In genomic region chr2:47174731-47175361, GRCh38 we compare ENCODE assay signal across 8 cellular contexts. TPM values are rescaled to one million over a fixed set of nuclear protein-coding genes. Genes with fewer than 3 reads are reported as not detected.
A peak's percentile ranks its signal among the peaks of the same experiment; 100 is the strongest.
DNase-seq lines count a peak whose midpoint lies in the region; ATAC-seq and TF ChIP-seq lines count a peak whose summit lies in the region.

No MANE protein-coding gene starts in this region.

- H3K27me3 ChIP-seq in DOHH2 (ENCODE audit: control insufficient read depth, low read length), result no peaks in the 10 kb centered on the region
- H3K27me3 ChIP-seq in HUES64 (ENCODE audit: insufficient read depth, low read length), result no peaks in the 10 kb centered on the region
- no peaks in the 10 kb centered on the region for H3K27me3 ChIP-seq in SU-DHL-6 (ENCODE audit: low read length)
- no peaks in the 10 kb centered on the region for H3K27me3 ChIP-seq in duodenal mucosa (ENCODE audit: control insufficient read depth in 1 of 2, insufficient read depth in 2 of 2, low read length in 2 of 2)
- H3K27me3 ChIP-seq in transverse colon, result no peaks in the 10 kb centered on the region

- H3K9me2 ChIP-seq in DOHH2 (replicated peaks; ENCODE audit: control insufficient read depth, low read length) (no peaks in the 10 kb centered on the region), SU-DHL-6 (replicated peaks; ENCODE audit: insufficient read depth, low read length) (no peaks in the 10 kb centered on the region)

- H3K9me3 ChIP-seq in DOHH2 (ENCODE audit: control insufficient read depth, insufficient read depth, low read length) (no peaks in the 10 kb centered on the region), HUES64 (ENCODE audit: insufficient read depth, low read depth, low read length) (no peaks in the 10 kb centered on the region), SU-DHL-6 (ENCODE audit: insufficient read depth, low read length) (no peaks in the 10 kb centered on the region), duodenal mucosa (ENCODE audit: control insufficient read depth in 1 of 2, low read length in 2 of 2) (no peaks in the 10 kb centered on the region), transverse colon (no peaks in the 10 kb centered on the region)

- TF ChIP-seq POLR2A in transverse colon (IDR thresholded peaks at IDR 0.05), result peak; percentile 43

- no peak for TF ChIP-seq CTCF in DOHH2 (IDR thresholded peaks at IDR 0.05; ENCODE audit: low read depth, low read length, poor library complexity, severe bottlenecking)
- TF ChIP-seq CTCF in SU-DHL-6 (IDR thresholded peaks at IDR 0.05; ENCODE audit: insufficient read depth, low read length, poor library complexity, severe bottlenecking), result no peak
- no peak for TF ChIP-seq CTCF in transverse colon (IDR thresholded peaks at IDR 0.05)

- H3K79me2 ChIP-seq in DOHH2 (ENCODE audit: control insufficient read depth, low read length), result peaks cover 67% of the 10 kb centered on the region
- H3K79me2 ChIP-seq in SU-DHL-6 (ENCODE audit: insufficient read depth, low read length), result peaks cover 63% of the 10 kb centered on the region

- no peak overlapping the region for H2AFZ ChIP-seq in SU-DHL-6 (ENCODE audit: low read depth, low read length, severe bottlenecking)

- H4K20me1 ChIP-seq in DOHH2 (ENCODE audit: control insufficient read depth, insufficient read depth, low read depth, low read length), result peaks cover 54% of the 10 kb centered on the region
- H4K20me1 ChIP-seq in SU-DHL-6 (ENCODE audit: low read depth, low read length), result peaks cover 51% of the 10 kb centered on the region

- no peak for TF ChIP-seq EP300 in transverse colon (IDR thresholded peaks at IDR 0.05; ENCODE audit: low read depth)

- in situ Hi-C loops in transverse colon (cut with MboI; ENCODE audit: low pct_ligation_motif_present in 1 of 4, low pct_unique_long_range_greater_than_20kb in 1 of 4, low sequenced_read_pairs in 3 of 4), result loop anchor here in 1 of 4 donors (25.0 kb wide), 1 partner anchor 163 kb away; no protein-coding TSS in a partner anchor

- intact Hi-C loops in transverse colon (cut with DNase I; ENCODE audit: low total_unique reads), result no loop called here

- H3K36me3 ChIP-seq in DOHH2 (ENCODE audit: control insufficient read depth, low read length) (peaks cover 60% of the 10 kb centered on the region), HUES64 (ENCODE audit: insufficient read depth, low read length) (peaks cover 32% of the 10 kb centered on the region), SU-DHL-6 (ENCODE audit: low read length) (peaks cover 40% of the 10 kb centered on the region), duodenal mucosa (ENCODE audit: control insufficient read depth in 1 of 2, insufficient read depth in 2 of 2, low read length in 2 of 2) (peaks cover 2 to 5% of the 10 kb centered on the region in 2 donors), transverse colon (no peaks in the 10 kb centered on the region)

- no peak for ATAC-seq in left lobe of liver
- no peak for ATAC-seq in HG02678 (IDR thresholded peaks at IDR 0.05; ENCODE audit: unreplicated experiment)

- H3F3A ChIP-seq in DOHH2 (ENCODE audit: control insufficient read depth, insufficient read depth), result peaks cover 11% of the 10 kb centered on the region
- peaks cover 32% of the 10 kb centered on the region for H3F3A ChIP-seq in SU-DHL-6 (ENCODE audit: insufficient read depth)

- H3K9ac ChIP-seq in HUES64 (ENCODE audit: low read depth, low read length), result peak overlapping the region; percentile 99
- H3K9ac ChIP-seq in SU-DHL-6 (ENCODE audit: low read length), result peak overlapping the region; percentile 100
- peak overlapping the region; percentile 87 to 99 for H3K9ac ChIP-seq in duodenal mucosa (ENCODE audit: low read depth in 1 of 2, low read length in 2 of 2)

- H3K4me1 ChIP-seq in DOHH2 (ENCODE audit: control insufficient read depth, low read length) (peaks cover 62% of the 10 kb centered on the region), HUES64 (ENCODE audit: insufficient read depth, low read length) (peaks cover 56% of the 10 kb centered on the region), duodenal mucosa (ENCODE audit: control insufficient read depth in 1 of 2, insufficient read depth in 2 of 2, low read length in 2 of 2) (peaks cover 39 to 47% of the 10 kb centered on the region in 2 donors), transverse colon (peaks cover 32 to 70% (median 52%) of the 10 kb centered on the region in 4 donors)

- peak overlapping the region; percentile 86 for H3K4me2 ChIP-seq in DOHH2 (ENCODE audit: low read length)
- H3K4me2 ChIP-seq in SU-DHL-6 (ENCODE audit: low read depth, low read length, poor library complexity, severe bottlenecking), result peak overlapping the region; percentile 92

- H3K4me3 ChIP-seq in DOHH2 (ENCODE audit: low read length) (peak overlapping the region; percentile 96), HUES64 (ENCODE audit: low read length) (peak overlapping the region; percentile 96), SU-DHL-6 (ENCODE audit: insufficient read depth, low read length, poor library complexity, severe bottlenecking) (peak overlapping the region; percentile 90), duodenal mucosa (ENCODE audit: low read depth in 1 of 2, low read length in 2 of 2) (peak overlapping the region; percentile 79 to 95), transverse colon (peak overlapping the region; percentile 62 to 92 (median 78))

- H3K27ac ChIP-seq in DOHH2 (ENCODE audit: low read depth, low read length), result peak overlapping the region; percentile 42
- no peak overlapping the region for H3K27ac ChIP-seq in HUES64 (ENCODE audit: low read depth, low read length)
- H3K27ac ChIP-seq in SU-DHL-6 (ENCODE audit: low read depth, low read length), result peak overlapping the region; percentile 92
- peak overlapping the region; percentile 99 for H3K27ac ChIP-seq in duodenal mucosa (ENCODE audit: low read depth, low read length)
- peak overlapping the region; percentile 99 to 100 (median 100) for H3K27ac ChIP-seq in transverse colon

- 2% methylated on average over 14 of the region's 15 CpGs for WGBS in HUES64
- WGBS in transverse colon (ENCODE audit: low coverage in 1 of 2), 2 donors, result 1 to 2% methylated on average over 4 to 15 of the region's 15 CpGs

- DNase-seq in midbrain (lab: John Stamatoyannopoulos, UW) (peak; percentile 43), transverse colon (peak; percentile 82), left lobe of liver (ENCODE audit: low spot score) (no peak)

RNA-seq across cellular contexts. Expression of gene CALM2, which starts 1.5 kb away (rescaled TPM):
- 478 TPM for polyA plus RNA-seq in HUES64 (2013, experiment 1 of 2)
- 532 TPM for polyA plus RNA-seq in HUES64 (2013, experiment 2 of 2)
- total RNA-seq in transverse colon (100 to 1,000 TPM; 201 to 712 (median 409) TPM), left lobe of liver (141 TPM)

RNA-seq across cellular contexts. Expression of gene STPG4, which starts 19.7 kb away (rescaled TPM):
- polyA plus RNA-seq in HUES64 (2013, experiment 1 of 2), result not detected
- not detected for polyA plus RNA-seq in HUES64 (2013, experiment 2 of 2)
- total RNA-seq in transverse colon, result 1 to 10 TPM in 1 of 4 donors, under 1 TPM in 2, not detected in 1; 0.64 to 1.2 (median 0.82) TPM
- not detected for total RNA-seq in left lobe of liver
